In the genomic region with DNA sequence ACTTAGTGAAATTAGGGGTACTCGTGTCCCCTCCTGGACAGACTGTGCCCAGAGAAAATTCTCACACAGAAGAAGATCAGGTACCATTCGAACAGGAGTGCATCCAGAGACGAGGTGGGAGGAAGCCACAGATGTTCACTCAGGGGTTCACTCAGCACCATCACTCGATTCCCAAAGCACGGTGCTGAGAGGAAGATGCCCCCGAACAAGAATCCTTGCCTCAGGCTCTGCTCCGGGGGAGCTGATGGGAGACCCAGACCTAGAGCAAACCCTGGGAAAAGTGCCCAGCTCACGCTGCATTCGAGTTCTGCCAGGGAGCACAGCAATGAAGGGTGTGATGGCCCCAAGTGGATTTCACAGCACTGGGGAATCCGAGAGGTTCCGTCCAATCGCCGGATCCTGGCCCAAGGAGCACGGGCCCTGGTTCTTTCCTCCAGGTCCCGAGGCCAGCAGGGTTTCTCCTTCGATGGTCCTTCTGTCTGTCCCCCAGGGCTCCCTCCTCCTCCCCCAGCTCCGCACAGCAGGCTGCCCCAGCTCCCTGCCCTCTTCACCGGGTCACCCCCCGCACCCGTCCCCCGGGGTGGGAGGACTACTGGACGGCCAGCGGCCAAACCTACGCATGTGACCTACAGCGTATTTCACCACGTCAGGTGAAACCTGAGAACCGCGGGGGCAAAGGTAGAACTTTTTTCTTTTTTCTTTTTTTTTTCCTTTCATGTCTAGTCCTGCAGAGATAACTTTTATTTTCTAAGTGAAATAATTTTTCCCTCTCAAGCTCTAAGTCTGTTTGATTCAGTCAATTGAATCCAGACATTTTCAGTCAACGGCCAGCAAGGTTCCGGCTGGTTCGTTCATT, we compare ENCODE assay signal across 1 cellular context.
TF ChIP-seq lines count a peak whose summit lies in the region.

No MANE protein-coding gene starts in this region.

TF ChIP-seq in HepG2, 621 proteins besides CTCF, POLR2A, EP300 and RAD21 (continued from another document and continues in another):
- TF ChIP-seq, protein P1, sequence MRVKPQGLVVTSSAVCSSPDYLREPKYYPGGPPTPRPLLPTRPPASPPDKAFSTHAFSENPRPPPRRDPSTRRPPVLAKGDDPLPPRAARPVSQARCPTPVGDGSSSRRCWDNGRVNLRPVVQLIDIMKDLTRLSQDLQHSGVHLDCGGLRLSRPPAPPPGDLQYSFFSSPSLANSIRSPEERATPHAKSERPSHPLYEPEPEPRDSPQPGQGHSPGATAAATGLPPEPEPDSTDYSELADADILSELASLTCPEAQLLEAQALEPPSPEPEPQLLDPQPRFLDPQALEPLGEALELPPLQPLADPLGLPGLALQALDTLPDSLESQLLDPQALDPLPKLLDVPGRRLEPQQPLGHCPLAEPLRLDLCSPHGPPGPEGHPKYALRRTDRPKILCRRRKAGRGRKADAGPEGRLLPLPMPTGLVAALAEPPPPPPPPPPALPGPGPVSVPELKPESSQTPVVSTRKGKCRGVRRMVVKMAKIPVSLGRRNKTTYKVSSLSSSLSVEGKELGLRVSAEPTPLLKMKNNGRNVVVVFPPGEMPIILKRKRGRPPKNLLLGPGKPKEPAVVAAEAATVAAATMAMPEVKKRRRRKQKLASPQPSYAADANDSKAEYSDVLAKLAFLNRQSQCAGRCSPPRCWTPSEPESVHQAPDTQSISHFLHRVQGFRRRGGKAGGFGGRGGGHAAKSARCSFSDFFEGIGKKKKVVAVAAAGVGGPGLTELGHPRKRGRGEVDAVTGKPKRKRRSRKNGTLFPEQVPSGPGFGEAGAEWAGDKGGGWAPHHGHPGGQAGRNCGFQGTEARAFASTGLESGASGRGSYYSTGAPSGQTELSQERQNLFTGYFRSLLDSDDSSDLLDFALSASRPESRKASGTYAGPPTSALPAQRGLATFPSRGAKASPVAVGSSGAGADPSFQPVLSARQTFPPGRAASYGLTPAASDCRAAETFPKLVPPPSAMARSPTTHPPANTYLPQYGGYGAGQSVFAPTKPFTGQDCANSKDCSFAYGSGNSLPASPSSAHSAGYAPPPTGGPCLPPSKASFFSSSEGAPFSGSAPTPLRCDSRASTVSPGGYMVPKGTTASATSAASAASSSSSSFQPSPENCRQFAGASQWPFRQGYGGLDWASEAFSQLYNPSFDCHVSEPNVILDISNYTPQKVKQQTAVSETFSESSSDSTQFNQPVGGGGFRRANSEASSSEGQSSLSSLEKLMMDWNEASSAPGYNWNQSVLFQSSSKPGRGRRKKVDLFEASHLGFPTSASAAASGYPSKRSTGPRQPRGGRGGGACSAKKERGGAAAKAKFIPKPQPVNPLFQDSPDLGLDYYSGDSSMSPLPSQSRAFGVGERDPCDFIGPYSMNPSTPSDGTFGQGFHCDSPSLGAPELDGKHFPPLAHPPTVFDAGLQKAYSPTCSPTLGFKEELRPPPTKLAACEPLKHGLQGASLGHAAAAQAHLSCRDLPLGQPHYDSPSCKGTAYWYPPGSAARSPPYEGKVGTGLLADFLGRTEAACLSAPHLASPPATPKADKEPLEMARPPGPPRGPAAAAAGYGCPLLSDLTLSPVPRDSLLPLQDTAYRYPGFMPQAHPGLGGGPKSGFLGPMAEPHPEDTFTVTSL (CRISPR knock-in tag; IDR thresholded peaks at IDR 0.05; ENCODE audit: borderline replicate concordance) = no peak
- TF ChIP-seq ZNF337 (CRISPR knock-in tag; IDR thresholded peaks at IDR 0.05; ENCODE audit: borderline replicate concordance, low read depth) (no peak), ZSCAN31 (CRISPR knock-in tag; IDR thresholded peaks at IDR 0.05; ENCODE audit: low read depth) (no peak), ZC3H13 (CRISPR knock-in tag; IDR thresholded peaks at IDR 0.05) (no peak), RFX5 (IDR thresholded peaks at IDR 0.05; ENCODE audit: low read depth, low read length) (no peak), TMF1 (CRISPR knock-in tag; IDR thresholded peaks at IDR 0.05; ENCODE audit: low read depth) (no peak), ZNF260 (CRISPR knock-in tag; IDR thresholded peaks at IDR 0.05; ENCODE audit: borderline replicate concordance, low read depth) (no peak), ZNF207 (IDR thresholded peaks at IDR 0.05; ENCODE audit: borderline replicate concordance) (no peak), NONO (IDR thresholded peaks at IDR 0.05) (no peak), NONO (CRISPR knock-in tag; conservative IDR thresholded peaks at IDR 0.05) (no peak), EHMT2 (IDR thresholded peaks at IDR 0.05; ENCODE audit: borderline replicate concordance, low read depth, low read length) (no peak), ZNF549 (CRISPR knock-in tag; IDR thresholded peaks at IDR 0.05) (no peak), PPARG (CRISPR knock-in tag; conservative IDR thresholded peaks at IDR 0.05) (peak; percentile 53), ZNF724P (CRISPR knock-in tag; IDR thresholded peaks at IDR 0.05; ENCODE audit: borderline replicate concordance) (no peak), RFXAP (CRISPR knock-in tag; IDR thresholded peaks at IDR 0.05; ENCODE audit: borderline replicate concordance) (no peak), BCL6 (CRISPR knock-in tag; IDR thresholded peaks at IDR 0.05) (no peak), CREM (IDR thresholded peaks at IDR 0.05) (peak; percentile 66; the same call in 1 of the 2 replicates), CREM (CRISPR knock-in tag; IDR thresholded peaks at IDR 0.05) (no peak), EZH2 (conservative IDR thresholded peaks at IDR 0.05; ENCODE audit: low read depth, low read length) (no peak), TGIF2 (CRISPR knock-in tag; IDR thresholded peaks at IDR 0.05) (no peak), SMAD3 (CRISPR knock-in tag; IDR thresholded peaks at IDR 0.05) (0 out of 2 replicates have a peak, but pooled peaks have one; percentile 15), IRX3 (CRISPR knock-in tag; IDR thresholded peaks at IDR 0.05; ENCODE audit: borderline replicate concordance, low read depth) (no peak), CREBL2 (CRISPR knock-in tag; IDR thresholded peaks at IDR 0.05; ENCODE audit: borderline replicate concordance) (no peak), TAF1 (CRISPR knock-in tag; IDR thresholded peaks at IDR 0.05) (no peak), PREB (CRISPR knock-in tag; IDR thresholded peaks at IDR 0.05) (no peak), NFKB2 (CRISPR knock-in tag; IDR thresholded peaks at IDR 0.05; ENCODE audit: borderline replicate concordance) (0 out of 2 replicates have a peak, but pooled peaks have one; percentile 21), ZNF576 (CRISPR knock-in tag; IDR thresholded peaks at IDR 0.05) (no peak), MTA1 (CRISPR knock-in tag; IDR thresholded peaks at IDR 0.05; ENCODE audit: borderline replicate concordance) (peak; percentile 80; the same call in 1 of the 2 replicates), ZNF652 (CRISPR knock-in tag; IDR thresholded peaks at IDR 0.05; ENCODE audit: borderline replicate concordance, low read depth) (no peak), HIVEP1 (CRISPR knock-in tag; IDR thresholded peaks at IDR 0.05) (no peak), ZNF530 (CRISPR knock-in tag; IDR thresholded peaks at IDR 0.05; ENCODE audit: low read depth) (no peak), NPAS2 (CRISPR knock-in tag; IDR thresholded peaks at IDR 0.05; ENCODE audit: borderline replicate concordance) (no peak), ZFX (CRISPR knock-in tag; IDR thresholded peaks at IDR 0.05; ENCODE audit: low read depth) (peak; percentile 29; the same call in 1 of the 2 replicates)
- TF ChIP-seq, protein P2, sequence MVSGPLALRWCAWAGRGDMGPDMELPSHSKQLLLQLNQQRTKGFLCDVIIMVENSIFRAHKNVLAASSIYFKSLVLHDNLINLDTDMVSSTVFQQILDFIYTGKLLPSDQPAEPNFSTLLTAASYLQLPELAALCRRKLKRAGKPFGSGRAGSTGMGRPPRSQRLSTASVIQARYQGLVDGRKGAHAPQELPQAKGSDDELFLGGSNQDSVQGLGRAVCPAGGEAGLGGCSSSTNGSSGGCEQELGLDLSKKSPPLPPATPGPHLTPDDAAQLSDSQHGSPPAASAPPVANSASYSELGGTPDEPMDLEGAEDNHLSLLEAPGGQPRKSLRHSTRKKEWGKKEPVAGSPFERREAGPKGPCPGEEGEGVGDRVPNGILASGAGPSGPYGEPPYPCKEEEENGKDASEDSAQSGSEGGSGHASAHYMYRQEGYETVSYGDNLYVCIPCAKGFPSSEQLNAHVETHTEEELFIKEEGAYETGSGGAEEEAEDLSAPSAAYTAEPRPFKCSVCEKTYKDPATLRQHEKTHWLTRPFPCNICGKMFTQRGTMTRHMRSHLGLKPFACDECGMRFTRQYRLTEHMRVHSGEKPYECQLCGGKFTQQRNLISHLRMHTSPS (CRISPR knock-in tag; IDR thresholded peaks at IDR 0.05; ENCODE audit: low read depth) = 0 out of 2 replicates have a peak, but pooled peaks have one; percentile 27
- TF ChIP-seq, protein P3, sequence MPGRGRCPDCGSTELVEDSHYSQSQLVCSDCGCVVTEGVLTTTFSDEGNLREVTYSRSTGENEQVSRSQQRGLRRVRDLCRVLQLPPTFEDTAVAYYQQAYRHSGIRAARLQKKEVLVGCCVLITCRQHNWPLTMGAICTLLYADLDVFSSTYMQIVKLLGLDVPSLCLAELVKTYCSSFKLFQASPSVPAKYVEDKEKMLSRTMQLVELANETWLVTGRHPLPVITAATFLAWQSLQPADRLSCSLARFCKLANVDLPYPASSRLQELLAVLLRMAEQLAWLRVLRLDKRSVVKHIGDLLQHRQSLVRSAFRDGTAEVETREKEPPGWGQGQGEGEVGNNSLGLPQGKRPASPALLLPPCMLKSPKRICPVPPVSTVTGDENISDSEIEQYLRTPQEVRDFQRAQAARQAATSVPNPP (CRISPR knock-in tag; IDR thresholded peaks at IDR 0.05) = no peak
- TF ChIP-seq, protein P4, sequence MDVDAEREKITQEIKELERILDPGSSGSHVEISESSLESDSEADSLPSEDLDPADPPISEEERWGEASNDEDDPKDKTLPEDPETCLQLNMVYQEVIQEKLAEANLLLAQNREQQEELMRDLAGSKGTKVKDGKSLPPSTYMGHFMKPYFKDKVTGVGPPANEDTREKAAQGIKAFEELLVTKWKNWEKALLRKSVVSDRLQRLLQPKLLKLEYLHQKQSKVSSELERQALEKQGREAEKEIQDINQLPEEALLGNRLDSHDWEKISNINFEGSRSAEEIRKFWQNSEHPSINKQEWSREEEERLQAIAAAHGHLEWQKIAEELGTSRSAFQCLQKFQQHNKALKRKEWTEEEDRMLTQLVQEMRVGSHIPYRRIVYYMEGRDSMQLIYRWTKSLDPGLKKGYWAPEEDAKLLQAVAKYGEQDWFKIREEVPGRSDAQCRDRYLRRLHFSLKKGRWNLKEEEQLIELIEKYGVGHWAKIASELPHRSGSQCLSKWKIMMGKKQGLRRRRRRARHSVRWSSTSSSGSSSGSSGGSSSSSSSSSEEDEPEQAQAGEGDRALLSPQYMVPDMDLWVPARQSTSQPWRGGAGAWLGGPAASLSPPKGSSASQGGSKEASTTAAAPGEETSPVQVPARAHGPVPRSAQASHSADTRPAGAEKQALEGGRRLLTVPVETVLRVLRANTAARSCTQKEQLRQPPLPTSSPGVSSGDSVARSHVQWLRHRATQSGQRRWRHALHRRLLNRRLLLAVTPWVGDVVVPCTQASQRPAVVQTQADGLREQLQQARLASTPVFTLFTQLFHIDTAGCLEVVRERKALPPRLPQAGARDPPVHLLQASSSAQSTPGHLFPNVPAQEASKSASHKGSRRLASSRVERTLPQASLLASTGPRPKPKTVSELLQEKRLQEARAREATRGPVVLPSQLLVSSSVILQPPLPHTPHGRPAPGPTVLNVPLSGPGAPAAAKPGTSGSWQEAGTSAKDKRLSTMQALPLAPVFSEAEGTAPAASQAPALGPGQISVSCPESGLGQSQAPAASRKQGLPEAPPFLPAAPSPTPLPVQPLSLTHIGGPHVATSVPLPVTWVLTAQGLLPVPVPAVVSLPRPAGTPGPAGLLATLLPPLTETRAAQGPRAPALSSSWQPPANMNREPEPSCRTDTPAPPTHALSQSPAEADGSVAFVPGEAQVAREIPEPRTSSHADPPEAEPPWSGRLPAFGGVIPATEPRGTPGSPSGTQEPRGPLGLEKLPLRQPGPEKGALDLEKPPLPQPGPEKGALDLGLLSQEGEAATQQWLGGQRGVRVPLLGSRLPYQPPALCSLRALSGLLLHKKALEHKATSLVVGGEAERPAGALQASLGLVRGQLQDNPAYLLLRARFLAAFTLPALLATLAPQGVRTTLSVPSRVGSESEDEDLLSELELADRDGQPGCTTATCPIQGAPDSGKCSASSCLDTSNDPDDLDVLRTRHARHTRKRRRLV (CRISPR knock-in tag; IDR thresholded peaks at IDR 0.05) = no peak
- TF ChIP-seq, protein P5, sequence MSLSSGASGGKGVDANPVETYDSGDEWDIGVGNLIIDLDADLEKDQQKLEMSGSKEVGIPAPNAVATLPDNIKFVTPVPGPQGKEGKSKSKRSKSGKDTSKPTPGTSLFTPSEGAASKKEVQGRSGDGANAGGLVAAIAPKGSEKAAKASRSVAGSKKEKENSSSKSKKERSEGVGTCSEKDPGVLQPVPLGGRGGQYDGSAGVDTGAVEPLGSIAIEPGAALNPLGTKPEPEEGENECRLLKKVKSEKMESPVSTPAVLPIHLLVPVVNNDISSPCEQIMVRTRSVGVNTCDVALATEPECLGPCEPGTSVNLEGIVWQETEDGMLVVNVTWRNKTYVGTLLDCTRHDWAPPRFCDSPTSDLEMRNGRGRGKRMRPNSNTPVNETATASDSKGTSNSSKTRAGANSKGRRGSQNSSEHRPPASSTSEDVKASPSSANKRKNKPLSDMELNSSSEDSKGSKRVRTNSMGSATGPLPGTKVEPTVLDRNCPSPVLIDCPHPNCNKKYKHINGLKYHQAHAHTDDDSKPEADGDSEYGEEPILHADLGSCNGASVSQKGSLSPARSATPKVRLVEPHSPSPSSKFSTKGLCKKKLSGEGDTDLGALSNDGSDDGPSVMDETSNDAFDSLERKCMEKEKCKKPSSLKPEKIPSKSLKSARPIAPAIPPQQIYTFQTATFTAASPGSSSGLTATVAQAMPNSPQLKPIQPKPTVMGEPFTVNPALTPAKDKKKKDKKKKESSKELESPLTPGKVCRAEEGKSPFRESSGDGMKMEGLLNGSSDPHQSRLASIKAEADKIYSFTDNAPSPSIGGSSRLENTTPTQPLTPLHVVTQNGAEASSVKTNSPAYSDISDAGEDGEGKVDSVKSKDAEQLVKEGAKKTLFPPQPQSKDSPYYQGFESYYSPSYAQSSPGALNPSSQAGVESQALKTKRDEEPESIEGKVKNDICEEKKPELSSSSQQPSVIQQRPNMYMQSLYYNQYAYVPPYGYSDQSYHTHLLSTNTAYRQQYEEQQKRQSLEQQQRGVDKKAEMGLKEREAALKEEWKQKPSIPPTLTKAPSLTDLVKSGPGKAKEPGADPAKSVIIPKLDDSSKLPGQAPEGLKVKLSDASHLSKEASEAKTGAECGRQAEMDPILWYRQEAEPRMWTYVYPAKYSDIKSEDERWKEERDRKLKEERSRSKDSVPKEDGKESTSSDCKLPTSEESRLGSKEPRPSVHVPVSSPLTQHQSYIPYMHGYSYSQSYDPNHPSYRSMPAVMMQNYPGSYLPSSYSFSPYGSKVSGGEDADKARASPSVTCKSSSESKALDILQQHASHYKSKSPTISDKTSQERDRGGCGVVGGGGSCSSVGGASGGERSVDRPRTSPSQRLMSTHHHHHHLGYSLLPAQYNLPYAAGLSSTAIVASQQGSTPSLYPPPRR (CRISPR knock-in tag; IDR thresholded peaks at IDR 0.05; ENCODE audit: borderline replicate concordance) = no peak
